ENCODE assay signal across 8 cellular contexts in genomic region chr2:207230261-207231105, GRCh38.
DNase-seq lines count a peak whose midpoint lies in the region; ATAC-seq, FAIRE-seq and TF ChIP-seq lines count a peak whose summit lies in the region.

No MANE protein-coding gene starts in this region.

- no peak for FAIRE-seq in A549 (lab: Jason Lieb, UNC)
- FAIRE-seq in urothelium cell line (lab: Jason Lieb, UNC): no peak

- H3K27ac ChIP-seq in A549 (no peak overlapping the region), Peyer's patch (no peak overlapping the region)

- peak; percentile 28 to 35 for DNase-seq in A549 (ENCODE audit: low read depth in 1 of 2, low spot score in 1 of 2)
- no peak for DNase-seq in Peyer's patch
- no peak for DNase-seq in glutamatergic neuron
- DNase-seq in urothelium cell line (ENCODE audit: low spot score): peak; percentile 43
- DNase-seq in lower leg skin (ENCODE audit: low spot score in 2 of 2): no peak
- DNase-seq in ureter (ENCODE audit: low spot score): no peak
- DNase-seq in activated CD4-positive, alpha-beta T cell treated with anti-CD3 and anti-CD28 coated beads for 4 hours: no peak

- peaks cover 56% of the 10 kb centered on the region for H3K4me1 Mint-ChIP-seq in glutamatergic neuron (ENCODE audit: low read depth, unreplicated experiment)

- H3K27me3 Mint-ChIP-seq in glutamatergic neuron (ENCODE audit: unreplicated experiment): peaks cover 4% of the 10 kb centered on the region

- peaks cover 8% of the 10 kb centered on the region for H3K4me1 ChIP-seq in A549
- peaks cover 0 to 3% (median 0%) of the 10 kb centered on the region in 4 donors for H3K4me1 ChIP-seq in Peyer's patch

- no peak overlapping the region for H3K4me3 ChIP-seq in A549
- H3K4me3 ChIP-seq in Peyer's patch: no peak overlapping the region
- no peak overlapping the region for H3K4me3 ChIP-seq in lower leg skin (ENCODE audit: low read depth, poor library complexity, severe bottlenecking)

- H3K27me3 ChIP-seq in Peyer's patch: no peaks in the 10 kb centered on the region

- H3K27ac Mint-ChIP-seq in glutamatergic neuron (ENCODE audit: unreplicated experiment): peak overlapping the region; percentile 13

- no peaks in the 10 kb centered on the region for H3K36me3 Mint-ChIP-seq in glutamatergic neuron (ENCODE audit: unreplicated experiment)

- no peak overlapping the region for H3K4me3 Mint-ChIP-seq in glutamatergic neuron (ENCODE audit: unreplicated experiment)

- TF ChIP-seq POLR2A in A549 (IDR thresholded peaks at IDR 0.05; ENCODE audit: low read length) (no peak), Peyer's patch (IDR thresholded peaks at IDR 0.05) (no peak), lower leg skin (IDR thresholded peaks at IDR 0.05) (no peak)

- POLR2A ChIA-PET in A549 (lab: Yijun Ruan, JAX): no interaction called here

- no peak for TF ChIP-seq EP300 in A549 (IDR thresholded peaks at IDR 0.05)

- peaks cover 13% of the 10 kb centered on the region for H3K9me3 Mint-ChIP-seq in glutamatergic neuron (ENCODE audit: unreplicated experiment)

- peak; percentile 29; the same call in 1 of the 3 replicates for TF ChIP-seq CTCF in A549 (IDR thresholded peaks at IDR 0.05)
- peak in 4 of 6 experiments; percentile 30 to 50 (median 36) for TF ChIP-seq CTCF in Peyer's patch (IDR thresholded peaks at IDR 0.05)
- peak; percentile 87 for TF ChIP-seq CTCF in glutamatergic neuron (IDR thresholded peaks at IDR 0.05; ENCODE audit: partially characterized antibody, unreplicated experiment)
- no peak for TF ChIP-seq CTCF in lower leg skin (IDR thresholded peaks at IDR 0.05)

- TF ChIP-seq RAD21 in A549 (conservative IDR thresholded peaks at IDR 0.05 in 1 of 2, IDR thresholded peaks at IDR 0.05 in 1 of 2): peak in 1 of 2 experiments; percentile 32; a peak in 1 of 5 replicates

- 69% methylated on average over 6 of the region's 6 CpGs for WGBS in A549 (ENCODE audit: missing lambda C conversion rate)
- 73 to 77% methylated on average over 6 of the region's 6 CpGs for WGBS in lower leg skin, 2 donors

- H3K9me3 ChIP-seq in A549 (no peaks in the 10 kb centered on the region), Peyer's patch (no peaks in the 10 kb centered on the region)

- no peaks in the 10 kb centered on the region for H3K36me3 ChIP-seq in Peyer's patch

- intact Hi-C loops in lower leg skin (cut with DNase I; ENCODE audit: low total_unique reads): no loop called here

- H3K4me2 ChIP-seq in A549: no peak overlapping the region

- ATAC-seq in A549 (peak; percentile 70 to 86; a peak in 4 of 6 replicates), GM18502 (IDR thresholded peaks at IDR 0.05; ENCODE audit: poor library complexity, unreplicated experiment) (peak; percentile 52)

- CTCF ChIA-PET in A549 (lab: Yijun Ruan, JAX): interaction anchor here (1.1 to 1.4 kb wide), 3 partner anchors 15 to 243 kb away, joined by 3 to 4 read pairs (median 3); no protein-coding TSS in a partner anchor

TF ChIP-seq in A549, 52 proteins besides CTCF, POLR2A, EP300 and RAD21:
- 0 out of 3 replicates have a peak, but pooled peaks have one; percentile 13 for TF ChIP-seq SMC3 (IDR thresholded peaks at IDR 0.05)
- TF ChIP-seq ZC3H11A (IDR thresholded peaks at IDR 0.05): no peak

Comparison
In these comparisons a context has a peak if more than half of its experiments do, and no peak if none do; other contexts are left out.
1. DNase-seq: peak in A549 (2 of 2) and urothelium cell line (single experiment); none in Peyer's patch (0 of 3), glutamatergic neuron (single experiment), lower leg skin (0 of 2), ureter (single experiment) and activated CD4-positive, alpha-beta T cell treated with anti-CD3 and anti-CD28 coated beads for 4 hours (0 of 2).
2. CTCF ChIP-seq: peak in A549 (single experiment), Peyer's patch (4 of 6) and glutamatergic neuron (single experiment); none in lower leg skin (0 of 3).